15 cellular contexts compared by ENCODE assay signal in genomic region chr6:23663652-23664051, GRCh38.
DNase-seq lines count a peak whose midpoint lies in the region; ATAC-seq and TF ChIP-seq lines count a peak whose summit lies in the region.
"Had no signal": no experiment of that assay in that cellular context is flagged by ENCODE, and none has a peak within 500 bp of the region (broad histone marks: within the 10 kb centered on the region; RNA-seq: fewer than 3 reads in every experiment).

No MANE protein-coding gene starts in this region.

- H3K9me3 ChIP-seq in BE2C: no peaks in the 10 kb centered on the region; the same call in 1 of the 2 replicates

- ATAC-seq in GM21528 (IDR thresholded peaks at IDR 0.05; ENCODE audit: low FRiP score, unreplicated experiment) (no peak), HG03457 (IDR thresholded peaks at IDR 0.05; ENCODE audit: unreplicated experiment) (no peak)
- ATAC-seq: PC-3 had no signal

- TF ChIP-seq CTCF in BE2C (IDR thresholded peaks at IDR 0.05; ENCODE audit: low read depth, low read length): no peak

- H3K27me3 ChIP-seq in BE2C: no peaks in the 10 kb centered on the region
- H3K27me3 ChIP-seq: BLaER1 treated with 17β-estradiol and CSF1 and Interleukin-3, amounts not matched to agents 10 nM and 100 nM had no signal

- peaks cover 15% of the 10 kb centered on the region for H3K4me1 ChIP-seq in BE2C
- H3K4me1 ChIP-seq: BLaER1 treated with 17β-estradiol and CSF1 and Interleukin-3, amounts not matched to agents 10 nM and 100 nM had no signal

- H3K4me3 ChIP-seq in BE2C (ENCODE audit: low read depth, low read length): no peak overlapping the region
- H3K4me3 ChIP-seq: BLaER1 treated with 17β-estradiol and CSF1 and Interleukin-3, amounts not matched to agents 10 nM and 100 nM had no signal

- DNase-seq in BE2C (peak; percentile 92), DMS 273 (lab: John Stamatoyannopoulos, UW; ENCODE audit: unreplicated experiment) (peak; percentile 53), NCI-H146 (lab: John Stamatoyannopoulos, UW) (peak; percentile 31), SK-N-DZ (ENCODE audit: low spot score) (peak; percentile 39), AG20443 (ENCODE audit: low spot score) (no peak), NCI-H774 (lab: John Stamatoyannopoulos, UW) (no peak)
- DNase-seq: CD4-positive, alpha-beta memory T cell; GDM1; NCI-H1930; PC-3; SHP77 treated with DMSO at 0.1 percent for 48 hours; T-helper 1 cell had no signal

- no peaks in the 10 kb centered on the region; the same call in 1 of the 2 replicates for H3K36me3 ChIP-seq in BE2C
- H3K36me3 ChIP-seq: BLaER1 treated with 17β-estradiol and CSF1 and Interleukin-3, amounts not matched to agents 10 nM and 100 nM had no signal

Comparison
In these comparisons a context has a peak if more than half of its experiments do, and no peak if none do; other contexts are left out.
1. DNase-seq: peak in BE2C (single experiment), DMS 273 (single experiment), NCI-H146 (single experiment) and SK-N-DZ (single experiment); none in AG20443 (single experiment) and NCI-H774 (single experiment).